30 cellular contexts compared by ENCODE assay signal in genomic region chr11:120199613-120200012, GRCh38. TPM values are rescaled to one million over a fixed set of nuclear protein-coding genes. Genes with fewer than 3 reads are reported as not detected.
"Had no signal": no experiment of that assay in that cellular context is flagged by ENCODE, and none has a peak within 500 bp of the region (broad histone marks: within the 10 kb centered on the region; RNA-seq: fewer than 3 reads in every experiment).

No MANE protein-coding gene starts in this region.

- H3K27me3 ChIP-seq: ascending aorta, gastrocnemius medialis, thyroid gland had no signal

- ATAC-seq: activated CD4-positive, CD25-positive, alpha-beta regulatory T cell treated with anti-CD3 and anti-CD28 coated beads, Interleukin-2, amount 50 U/mL, for 24 hours; effector memory CD8-positive, alpha-beta T cell; gastrocnemius medialis; left cardiac atrium; left ventricle myocardium superior; sciatic nerve; stimulated activated naive B cell treated with anti-CD40 and anti-IgM and Interleukin-4, amounts not matched to agents 10 μg/mL and 1 μg/mL and 100 μg/mL, for 72 hours had no signal

- H3K4me3 ChIP-seq: ascending aorta, coronary artery, gastrocnemius medialis, skin epidermis, stomach, thyroid gland had no signal

- H3K4me1 ChIP-seq: ascending aorta, thyroid gland had no signal

- H3K27ac ChIP-seq: ascending aorta, brain microvascular endothelial cell, coronary artery, gastrocnemius medialis, skin epidermis, stomach, thyroid gland, VCaP had no signal

- H3K36me3 ChIP-seq: ascending aorta, brain microvascular endothelial cell, gastrocnemius medialis, stomach, thyroid gland had no signal

- H3K27ac Mint-ChIP-seq: activated naive CD4-positive, alpha-beta T cell treated with anti-CD3 and anti-CD28 coated beads, Interleukin-2, amount 10 ng/mL, durations not matched to agents 7 days and 5 days; activated naive CD8-positive, alpha-beta T cell treated with anti-CD3 and anti-CD28 coated beads, Interleukin-2, amount 10 ng/mL, durations not matched to agents 7 days and 5 days; effector memory CD8-positive, alpha-beta T cell; naive B cell; stimulated activated naive B cell treated with anti-CD40 and anti-IgM and Interleukin-4, amounts not matched to agents 10 μg/mL and 1 μg/mL and 100 μg/mL, for 72 hours had no signal

- H3K4me1 Mint-ChIP-seq: activated naive CD4-positive, alpha-beta T cell treated with anti-CD3 and anti-CD28 coated beads, Interleukin-2, amount 10 ng/mL, durations not matched to agents 7 days and 5 days; activated naive CD8-positive, alpha-beta T cell treated with anti-CD3 and anti-CD28 coated beads, Interleukin-2, amount 10 ng/mL, durations not matched to agents 7 days and 5 days; naive B cell; stimulated activated naive B cell treated with anti-CD40 and anti-IgM and Interleukin-4, amounts not matched to agents 10 μg/mL and 1 μg/mL and 100 μg/mL, for 72 hours had no signal

- DNase-seq: activated CD4-positive, alpha-beta T cell treated with anti-CD3 and anti-CD28 coated beads for 48 hours; activated CD4-positive, alpha-beta T cell treated with anti-CD3 and anti-CD28 coated beads, Interleukin-2, amount 50 U/mL, for 48 hours; activated CD8-positive, alpha-beta memory T cell treated with anti-CD3 and anti-CD28 coated beads for 24 hours; activated gamma-delta T cell; activated naive CD4-positive, alpha-beta T cell treated with anti-CD3 and anti-CD28 coated beads, Interleukin-2, amount 10 ng/mL, durations not matched to agents 7 days and 5 days; activated naive CD8-positive, alpha-beta T cell treated with anti-CD3 and anti-CD28 coated beads, Interleukin-2, amount 10 ng/mL, durations not matched to agents 7 days and 5 days; activated T-cell treated with anti-CD3 and anti-CD28 coated beads, Interleukin-2, amount 50 U/mL, for 1 hour; brain microvascular endothelial cell; effector memory CD8-positive, alpha-beta T cell; erythroblast; gastrocnemius medialis; glutamatergic neuron; left cardiac atrium; left ventricle myocardium superior; naive B cell; stimulated activated CD4-positive, alpha-beta T cell treated with anti-CD3 and anti-CD28 coated beads, Interleukin-4, amount 100 ng/mL, for 4 hours; stimulated activated CD8-positive, alpha-beta memory T cell treated with anti-CD3 and anti-CD28 coated beads, Interleukin-4, amount 100 ng/mL, for 48 hours; stimulated activated naive B cell treated with anti-CD40 and anti-IgM and Interleukin-4, amounts not matched to agents 10 μg/mL and 1 μg/mL and 100 μg/mL, for 72 hours; stomach; thyroid gland had no signal

- H3K4me3 Mint-ChIP-seq: activated naive CD4-positive, alpha-beta T cell treated with anti-CD3 and anti-CD28 coated beads, Interleukin-2, amount 10 ng/mL, durations not matched to agents 7 days and 5 days; activated naive CD8-positive, alpha-beta T cell treated with anti-CD3 and anti-CD28 coated beads, Interleukin-2, amount 10 ng/mL, durations not matched to agents 7 days and 5 days; effector memory CD8-positive, alpha-beta T cell; naive B cell; neural crest cell; stimulated activated naive B cell treated with anti-CD40 and anti-IgM and Interleukin-4, amounts not matched to agents 10 μg/mL and 1 μg/mL and 100 μg/mL, for 72 hours had no signal

- H3K9me3 ChIP-seq: ascending aorta, gastrocnemius medialis, stomach, thyroid gland had no signal

- FAIRE-seq: keratinocyte, TTC549 had no signal

- H3K9me3 Mint-ChIP-seq: activated naive CD4-positive, alpha-beta T cell treated with anti-CD3 and anti-CD28 coated beads, Interleukin-2, amount 10 ng/mL, durations not matched to agents 7 days and 5 days; activated naive CD8-positive, alpha-beta T cell treated with anti-CD3 and anti-CD28 coated beads, Interleukin-2, amount 10 ng/mL, durations not matched to agents 7 days and 5 days; effector memory CD8-positive, alpha-beta T cell; naive B cell; neural crest cell; stimulated activated naive B cell treated with anti-CD40 and anti-IgM and Interleukin-4, amounts not matched to agents 10 μg/mL and 1 μg/mL and 100 μg/mL, for 72 hours had no signal

- H3K36me3 Mint-ChIP-seq: activated naive CD4-positive, alpha-beta T cell treated with anti-CD3 and anti-CD28 coated beads, Interleukin-2, amount 10 ng/mL, durations not matched to agents 7 days and 5 days; activated naive CD8-positive, alpha-beta T cell treated with anti-CD3 and anti-CD28 coated beads, Interleukin-2, amount 10 ng/mL, durations not matched to agents 7 days and 5 days; naive B cell; stimulated activated naive B cell treated with anti-CD40 and anti-IgM and Interleukin-4, amounts not matched to agents 10 μg/mL and 1 μg/mL and 100 μg/mL, for 72 hours had no signal

RNA-seq across cellular contexts. Expression of gene POU2F3, which starts 40.3 kb away (rescaled TPM):
- total RNA-seq: activated naive CD8-positive, alpha-beta T cell treated with anti-CD3 and anti-CD28 coated beads, Interleukin-2, amount 10 ng/mL, durations not matched to agents 7 days and 5 days; ascending aorta; cardiac septum; gastrocnemius medialis; left cardiac atrium; left ventricle myocardium superior; neural crest cell; sciatic nerve had no signal
